ENCODE assay signal across 16 cellular contexts in genomic region chr3:194401346-194401745, GRCh38. TPM values are rescaled to one million over a fixed set of nuclear protein-coding genes. Genes with fewer than 3 reads are reported as not detected.
"Had no signal": no experiment of that assay in that cellular context is flagged by ENCODE, and none has a peak within 500 bp of the region (broad histone marks: within the 10 kb centered on the region; RNA-seq: fewer than 3 reads in every experiment).

No MANE protein-coding gene starts in this region.

- H3K4me3 ChIP-seq: esophagus squamous epithelium, gastroesophageal sphincter, left ventricle myocardium inferior, lower lobe of right lung, neural progenitor cell, ovary, right atrium auricular region had no signal

- H2AFZ ChIP-seq: neural progenitor cell had no signal

- ATAC-seq: gastroesophageal sphincter; lower lobe of right lung; natural killer cell treated with Interleukin-12 subunit alpha and Interleukin-12 subunit beta and Interleukin-15 and Interleukin-18, amount 100 ng/mL, for 72 hours had no signal

- H3K27me3 ChIP-seq: ovary, right atrium auricular region had no signal

- H3K27ac ChIP-seq: esophagus squamous epithelium, gastroesophageal sphincter, left ventricle myocardium inferior, lower lobe of right lung, neural progenitor cell, ovary had no signal

- H3K36me3 ChIP-seq: neural progenitor cell, ovary had no signal

- H3K9me3 ChIP-seq: esophagus squamous epithelium, gastroesophageal sphincter, left ventricle myocardium inferior, lower lobe of right lung, ovary, right atrium auricular region had no signal

- H3K9ac ChIP-seq: neural progenitor cell had no signal

- DNase-seq: esophagus squamous epithelium; foreskin fibroblast; immature natural killer cell; left ventricle myocardium inferior; lower lobe of right lung; midbrain; ovary; small intestine; stimulated activated CD4-positive, alpha-beta T cell treated with anti-CD3 and anti-CD28 coated beads, Interleukin-12 subunit alpha, Interleukin-12 subunit beta, amount 100 ng/mL, for 4 hours; stimulated activated naive CD4-positive, alpha-beta T cell treated with Interleukin-2 at 50 U/mL for 16 hours had no signal

- H3K4me2 ChIP-seq: neural progenitor cell had no signal

RNA-seq across cellular contexts. Expression of gene GP5, which starts 2.3 kb away (rescaled TPM):
- total RNA-seq: epithelial cell of proximal tubule, left ventricle myocardium inferior had no signal

RNA-seq across cellular contexts. Expression of gene LRRC15, which starts 31.8 kb away (rescaled TPM):
- total RNA-seq: epithelial cell of proximal tubule; natural killer cell treated with Interleukin-12 subunit alpha and Interleukin-12 subunit beta and Interleukin-15 and Interleukin-18, amount 100 ng/mL, for 72 hours had no signal
- polyA plus RNA-seq: immature natural killer cell, keratinocyte had no signal

RNA-seq across cellular contexts. Expression of gene CPN2, which starts 50.2 kb away (rescaled TPM):
- total RNA-seq: epithelial cell of proximal tubule; esophagus squamous epithelium; gastroesophageal sphincter; lower lobe of right lung; natural killer cell treated with Interleukin-12 subunit alpha and Interleukin-12 subunit beta and Interleukin-15 and Interleukin-18, amount 100 ng/mL, for 72 hours; right atrium auricular region had no signal
- polyA plus RNA-seq: immature natural killer cell, keratinocyte, small intestine had no signal
